In genomic region chr19:7505682-7506384, GRCh38 we compare ENCODE assay signal across 8 cellular contexts. TPM values are rescaled to one million over a fixed set of nuclear protein-coding genes. Genes with fewer than 3 reads are reported as not detected.
DNase-seq lines count a peak whose midpoint lies in the region; ATAC-seq and TF ChIP-seq lines count a peak whose summit lies in the region.

No MANE protein-coding gene starts in this region.

- H3K4me1 ChIP-seq in Karpas-422 (ENCODE audit: low read length) = no peaks in the 10 kb centered on the region

- H3K4me3 Mint-ChIP-seq in T-helper 1 cell treated with Interleukin-12 subunit alpha and Interleukin-12 subunit beta and Interleukin-4 antibody, amounts not matched to agents 30 μg/mL and 1 μg/mL, for 36 hours = peak overlapping the region; percentile 21
- no peak overlapping the region for H3K4me3 Mint-ChIP-seq in natural killer cell

- ATAC-seq in natural killer cell (peak; percentile 48 to 53 (median 52)), HG03175 (IDR thresholded peaks at IDR 0.05; ENCODE audit: unreplicated experiment) (no peak)

- intact Hi-C loops in natural killer cell (cut with micrococcal nuclease) = no loop called here

- no peak overlapping the region for H3K27ac Mint-ChIP-seq in T-helper 1 cell treated with Interleukin-12 subunit alpha and Interleukin-12 subunit beta and Interleukin-4 antibody, amounts not matched to agents 30 μg/mL and 1 μg/mL, for 36 hours
- no peak overlapping the region for H3K27ac Mint-ChIP-seq in natural killer cell

- H2AFZ ChIP-seq in Karpas-422 (ENCODE audit: low read length) = no peak overlapping the region

- no peaks in the 10 kb centered on the region for H3K36me3 Mint-ChIP-seq in T-helper 1 cell treated with Interleukin-12 subunit alpha and Interleukin-12 subunit beta and Interleukin-4 antibody, amounts not matched to agents 30 μg/mL and 1 μg/mL, for 36 hours (ENCODE audit: low read depth)
- H3K36me3 Mint-ChIP-seq in natural killer cell = no peaks in the 10 kb centered on the region

- H4K20me1 ChIP-seq in Karpas-422 (ENCODE audit: insufficient read depth, low read depth, low read length) = no peaks in the 10 kb centered on the region

- H3K4me1 Mint-ChIP-seq in T-helper 1 cell treated with Interleukin-12 subunit alpha and Interleukin-12 subunit beta and Interleukin-4 antibody, amounts not matched to agents 30 μg/mL and 1 μg/mL, for 36 hours (ENCODE audit: low read depth) = peaks cover 7% of the 10 kb centered on the region
- H3K4me1 Mint-ChIP-seq in natural killer cell = peaks cover 0 to 22% of the 10 kb centered on the region in 2 donors

- H3K4me3 ChIP-seq in Karpas-422 (ENCODE audit: low read length) = no peak overlapping the region

- no peak overlapping the region for H3K27ac ChIP-seq in Karpas-422 (ENCODE audit: low read length)

- H3K9me3 ChIP-seq in Karpas-422 (ENCODE audit: low read length) = no peaks in the 10 kb centered on the region

- no peak for TF ChIP-seq CTCF in natural killer cell (IDR thresholded peaks at IDR 0.05)

- H3K27me3 ChIP-seq in Karpas-422 (ENCODE audit: low read length) = no peaks in the 10 kb centered on the region

- DNase-seq in T-helper 1 cell (no peak), NCI-H345 (lab: John Stamatoyannopoulos, UW) (peak; percentile 83), cerebellum (ENCODE audit: low spot score) (peak; percentile 43), natural killer cell (no peak), NCI-H187 (lab: John Stamatoyannopoulos, UW) (no peak), Karpas-422 (no peak)

- H3K9ac ChIP-seq in Karpas-422 (ENCODE audit: low read length) = no peak overlapping the region

- no peaks in the 10 kb centered on the region for H3K79me2 ChIP-seq in Karpas-422 (ENCODE audit: low read length)

- peaks cover 19% of the 10 kb centered on the region for H3K27me3 Mint-ChIP-seq in T-helper 1 cell treated with Interleukin-12 subunit alpha and Interleukin-12 subunit beta and Interleukin-4 antibody, amounts not matched to agents 30 μg/mL and 1 μg/mL, for 36 hours (ENCODE audit: low read depth)
- H3K27me3 Mint-ChIP-seq in natural killer cell (ENCODE audit: low read depth in 2 of 2) = peaks cover 8 to 17% of the 10 kb centered on the region in 2 donors

- H3K9me3 Mint-ChIP-seq in T-helper 1 cell treated with Interleukin-12 subunit alpha and Interleukin-12 subunit beta and Interleukin-4 antibody, amounts not matched to agents 30 μg/mL and 1 μg/mL, for 36 hours = no peaks in the 10 kb centered on the region
- H3K9me3 Mint-ChIP-seq in natural killer cell = no peaks in the 10 kb centered on the region

- no peak overlapping the region for H3K4me2 ChIP-seq in Karpas-422 (ENCODE audit: low read depth, low read length, poor library complexity, severe bottlenecking)

- H3K9me2 ChIP-seq in Karpas-422 (replicated peaks; ENCODE audit: insufficient read depth, low read length) = no peaks in the 10 kb centered on the region

- H3K36me3 ChIP-seq in Karpas-422 (ENCODE audit: insufficient read depth, low read length) = no peaks in the 10 kb centered on the region

RNA-seq across cellular contexts. Expression of gene ZNF358, which starts 10.1 kb away (rescaled TPM):
- total RNA-seq in cerebellum (10.8 TPM), natural killer cell (10 to 100 TPM in 2 of 3 donors, 1 to 10 TPM in 1; 9.8 to 11.6 (median 10.9) TPM)
- total RNA-seq in Karpas-422 (2014; rRNA removed; shearing (Covaris generic); ENCODE audit: low replicate concordance) = not detected in 2 replicates

RNA-seq across cellular contexts. Expression of gene MCOLN1, which starts 16.6 kb away (rescaled TPM):
- total RNA-seq in cerebellum (9.6 TPM), natural killer cell (10 to 100 TPM; 22.9 to 37.6 (median 27.8) TPM)
- total RNA-seq in Karpas-422 (2014; rRNA removed; shearing (Covaris generic); ENCODE audit: low replicate concordance) = 1.9 and 3.9 TPM in 2 replicates

RNA-seq across cellular contexts. Expression of gene PEX11G, which starts 17.0 kb away (rescaled TPM):
- 1.4 TPM for total RNA-seq in cerebellum
- total RNA-seq in natural killer cell = 1 to 10 TPM in 1 of 3 donors, under 1 TPM in 1, not detected in 1; 0.33 to 1.5 TPM
- 1.0 and 1.8 TPM in 2 replicates for total RNA-seq in Karpas-422 (2014; rRNA removed; shearing (Covaris generic); ENCODE audit: low replicate concordance)

RNA-seq across cellular contexts. Expression of gene PNPLA6, which starts 29.7 kb away (rescaled TPM):
- total RNA-seq in cerebellum (30.6 TPM), natural killer cell (100 to 1,000 TPM; 118 to 190 (median 125) TPM)
- 65.8 and 121 TPM in 2 replicates for total RNA-seq in Karpas-422 (2014; rRNA removed; shearing (Covaris generic); ENCODE audit: low replicate concordance)

Comparison
In these comparisons a context has a peak if more than half of its experiments do, and no peak if none do; other contexts are left out.
1. DNase-seq: peak in NCI-H345 (single experiment) and cerebellum (single experiment); none in T-helper 1 cell (0 of 5), natural killer cell (single experiment), NCI-H187 (0 of 2) and Karpas-422 (single experiment).
2. RNA of gene ZNF358, which starts 10.1 kb away (total RNA-seq): 9.8 to 11.6 TPM in natural killer cell and 10.8 TPM in cerebellum (single experiment); not detected in Karpas-422; every median in the first group is over 10 times any median in the second.